Comparison of ENCODE assay signal across 8 cellular contexts in the genomic region with DNA sequence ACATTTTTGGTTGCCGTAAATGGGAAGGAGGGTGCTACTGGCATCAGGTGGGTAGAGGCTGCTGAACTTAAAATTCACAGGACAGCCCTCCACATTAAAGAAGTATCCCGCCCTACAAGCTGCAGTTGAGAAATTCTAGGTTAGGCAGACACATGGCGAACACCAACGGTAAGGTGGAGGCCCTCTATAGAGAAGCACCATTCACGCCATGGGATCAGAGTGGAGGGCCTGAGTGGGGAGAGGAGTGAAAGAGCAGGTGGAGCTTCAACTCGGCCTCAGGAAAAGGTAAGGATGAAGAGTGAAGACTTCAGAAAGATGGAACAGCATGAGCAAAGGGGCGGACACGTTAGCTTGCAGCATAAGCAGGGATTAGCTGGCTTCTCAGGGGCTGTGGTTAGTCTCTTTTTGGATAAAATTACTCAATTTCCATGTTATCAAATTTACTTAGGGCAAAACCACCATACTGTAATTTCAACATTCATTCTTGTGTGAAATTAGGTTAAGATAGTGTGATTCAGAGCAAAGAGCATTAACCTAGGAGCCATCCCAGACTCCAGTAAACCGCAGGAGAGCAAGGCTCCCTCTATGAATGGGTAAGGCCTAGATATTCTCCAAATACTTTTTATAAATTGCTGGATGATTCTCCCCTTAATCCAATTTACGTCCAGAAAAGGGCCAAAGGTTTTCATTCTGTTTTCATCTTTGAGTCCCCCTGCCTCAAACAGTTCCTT. TPM values are rescaled to one million over a fixed set of nuclear protein-coding genes. Genes with fewer than 3 reads are reported as not detected.
DNase-seq lines count a peak whose midpoint lies in the region; ATAC-seq and TF ChIP-seq lines count a peak whose summit lies in the region.

No MANE protein-coding gene starts in this region.

- H3K4me1 Mint-ChIP-seq in activated B cell treated with CpG ODN at 0.5 μM for 24 hours: peaks cover 21% of the 10 kb centered on the region

- H3K36me3 Mint-ChIP-seq in activated B cell treated with CpG ODN at 0.5 μM for 24 hours (ENCODE audit: low read depth): peaks cover 38% of the 10 kb centered on the region

- peak; percentile 47 for DNase-seq in SIG-M5 treated with dmso at 0.1 percent for 504 hours (lab: John Stamatoyannopoulos, UW; ENCODE audit: unreplicated experiment)
- no peak for DNase-seq in SIG-M5 (lab: John Stamatoyannopoulos, UW)
- no peak for DNase-seq in activated B cell treated with CpG ODN at 0.5 μM for 24 hours
- no peak for DNase-seq in hepatocyte (ENCODE audit: low spot score)
- no peak for DNase-seq in mucosa of gallbladder (ENCODE audit: low spot score)
- no peak for DNase-seq in NCI-H69 (lab: John Stamatoyannopoulos, UW)

- ATAC-seq in activated B cell treated with CpG ODN at 0.5 μM for 24 hours (ENCODE audit: low read depth): no peak
- no peak for ATAC-seq in HG03097 (IDR thresholded peaks at IDR 0.05; ENCODE audit: low FRiP score, unreplicated experiment)

- H3K4me3 ChIP-seq in hepatocyte (peak overlapping the region; percentile 47), stomach smooth muscle (ENCODE audit: low read length in 2 of 2) (peak overlapping the region; percentile 89 to 90)

- peak overlapping the region; percentile 89 to 96 for H3K9ac ChIP-seq in stomach smooth muscle (ENCODE audit: low read length in 2 of 2)

- peak overlapping the region; percentile 99 for H3K27ac Mint-ChIP-seq in activated B cell treated with CpG ODN at 0.5 μM for 24 hours

- peaks cover 17% of the 10 kb centered on the region for H3K9me3 Mint-ChIP-seq in activated B cell treated with CpG ODN at 0.5 μM for 24 hours

- H3K79me2 ChIP-seq in hepatocyte: peaks cover 16% of the 10 kb centered on the region

- TF ChIP-seq CTCF in activated B cell treated with CpG ODN at 0.5 μM for 24 hours (IDR thresholded peaks at IDR 0.05) (no peak), hepatocyte (IDR thresholded peaks at IDR 0.05; ENCODE audit: poor library complexity) (no peak)

- H3K9me3 ChIP-seq in hepatocyte (ENCODE audit: low read depth) (peaks cover 13% of the 10 kb centered on the region), stomach smooth muscle (ENCODE audit: control insufficient read depth in 2 of 2, low read length in 2 of 2) (no peaks in the 10 kb centered on the region)

- H3K36me3 ChIP-seq in hepatocyte (replicated peaks; ENCODE audit: insufficient read depth, low read depth) (no peaks in the 10 kb centered on the region), stomach smooth muscle (ENCODE audit: control insufficient read depth in 2 of 2, insufficient read depth in 2 of 2, low read length in 2 of 2) (peaks cover 3 to 5% of the 10 kb centered on the region in 2 donors)

- POLR2A ChIA-PET in activated B cell treated with CpG ODN at 0.5 μM for 24 hours (lab: Charles Lee): interaction anchor here (0.7 to 2.7 kb wide), 4 partner anchors 129 to 378 kb away, joined by 3 to 16 read pairs (median 6); partner anchors contain the start of gene XPO4

- H3K4me1 ChIP-seq in hepatocyte (ENCODE audit: insufficient read depth): no peaks in the 10 kb centered on the region
- H3K4me1 ChIP-seq in stomach smooth muscle (ENCODE audit: control insufficient read depth, insufficient read depth, low read length): peaks cover 10% of the 10 kb centered on the region

- intact Hi-C loops in activated B cell treated with CpG ODN at 0.5 μM for 24 hours (cut with micrococcal nuclease): loop anchor here (1.0 to 5.0 kb wide), 9 partner anchors 68 to 1140 kb away; partner anchors contain the start of genes IFT88, MICU2, MPHOSPH8 and XPO4

- no peaks in the 10 kb centered on the region for H4K20me1 ChIP-seq in hepatocyte (ENCODE audit: insufficient read depth, poor library complexity, severe bottlenecking)

- H2AFZ ChIP-seq in hepatocyte: peak overlapping the region; percentile 97

- WGBS in hepatocyte (ENCODE audit: low lambda C conversion rate, missing lambda C conversion rate): 89% methylated on average over 10 of the region's 10 CpGs

- H3K27ac ChIP-seq in hepatocyte (peak overlapping the region; percentile 96), stomach smooth muscle (ENCODE audit: low read length) (peak overlapping the region; percentile 92)

- no peaks in the 10 kb centered on the region for H3K27me3 Mint-ChIP-seq in activated B cell treated with CpG ODN at 0.5 μM for 24 hours

- peak overlapping the region; percentile 87 for H3K4me2 ChIP-seq in hepatocyte

- H3K4me3 Mint-ChIP-seq in activated B cell treated with CpG ODN at 0.5 μM for 24 hours: peak overlapping the region; percentile 98

- CTCF ChIA-PET in activated B cell treated with CpG ODN at 0.5 μM for 24 hours (lab: Charles Lee): no interaction called here

- H3K9me2 ChIP-seq in hepatocyte (replicated peaks; ENCODE audit: insufficient read depth): no peaks in the 10 kb centered on the region

- no peaks in the 10 kb centered on the region for H3K27me3 ChIP-seq in hepatocyte
- no peaks in the 10 kb centered on the region for H3K27me3 ChIP-seq in stomach smooth muscle (ENCODE audit: control insufficient read depth in 1 of 2, insufficient read depth in 2 of 2, low read length in 2 of 2)

RNA-seq across cellular contexts. Expression of gene EEF1AKMT1, which starts 1.2 kb away (rescaled TPM):
- 3.9 and 7.4 TPM in 2 replicates for total RNA-seq in activated B cell treated with CpG ODN at 0.5 μM for 24 hours
- 9.2 TPM in 2 replicates for total RNA-seq in hepatocyte
- 13.6 and 21.1 TPM in 2 replicates for polyA plus RNA-seq in hepatocyte
- total RNA-seq in mucosa of gallbladder: 6.5 TPM
